13 cellular contexts compared by ENCODE assay signal in the genomic region with DNA sequence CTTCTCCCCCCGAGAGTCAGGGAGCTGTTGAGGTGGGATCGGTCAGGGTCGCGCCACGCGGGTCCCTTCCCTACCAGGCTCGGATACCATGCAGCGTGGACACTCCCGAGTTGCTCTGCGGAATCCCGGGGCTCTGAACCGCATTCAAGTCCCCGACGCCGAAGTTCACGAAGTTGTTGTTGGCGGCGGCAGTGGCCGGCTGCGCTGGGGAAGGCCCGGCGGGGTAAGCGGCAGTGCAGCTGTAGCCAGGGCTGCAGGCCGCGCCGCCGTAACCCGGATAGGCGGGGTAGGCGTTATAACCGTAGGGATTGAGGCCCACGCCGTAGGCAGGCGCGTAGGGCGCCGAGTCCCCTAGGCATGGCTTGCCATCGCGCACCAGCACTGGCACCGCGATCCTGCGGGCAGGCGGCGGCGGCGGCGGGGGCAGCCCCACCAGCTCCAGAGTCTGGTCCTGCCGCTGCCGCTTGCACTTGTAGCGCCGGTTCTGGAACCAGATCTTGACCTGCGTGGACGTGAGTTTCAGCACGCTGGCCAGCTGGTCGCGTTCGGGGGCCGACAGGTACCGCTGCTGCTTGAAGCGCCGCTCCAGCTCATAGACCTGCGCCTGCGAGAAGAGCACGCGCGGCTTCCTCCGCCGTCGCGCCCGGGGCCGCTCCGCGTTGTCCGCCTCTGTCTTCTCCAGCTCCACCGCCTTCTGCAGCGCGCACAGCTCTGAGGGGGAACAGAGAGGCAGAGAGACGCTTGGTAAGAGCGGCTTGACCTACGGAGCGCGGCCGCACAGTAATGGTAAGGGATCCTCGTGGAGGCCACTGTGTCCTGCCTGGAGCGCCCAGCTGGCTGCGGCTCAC. TPM values are rescaled to one million over a fixed set of nuclear protein-coding genes. Genes with fewer than 3 reads are reported as not detected.
DNase-seq lines count a peak whose midpoint lies in the region; ATAC-seq, FAIRE-seq and TF ChIP-seq lines count a peak whose summit lies in the region.
"Had no signal": no experiment of that assay in that cellular context is flagged by ENCODE, and none has a peak within 500 bp of the region (broad histone marks: within the 10 kb centered on the region; RNA-seq: fewer than 3 reads in every experiment).

No MANE protein-coding gene starts in this region.

- no peaks in the 10 kb centered on the region for H3K36me3 Mint-ChIP-seq in brain
- peaks cover 3% of the 10 kb centered on the region for H3K36me3 Mint-ChIP-seq in type B pancreatic cell
- no peaks in the 10 kb centered on the region for H3K36me3 Mint-ChIP-seq in natural killer cell
- H3K36me3 Mint-ChIP-seq: CD4-positive, CD25-positive, alpha-beta regulatory T cell had no signal

- H3K27ac Mint-ChIP-seq in brain, result no peak overlapping the region
- no peak overlapping the region for H3K27ac Mint-ChIP-seq in type B pancreatic cell
- no peak overlapping the region for H3K27ac Mint-ChIP-seq in natural killer cell
- H3K27ac Mint-ChIP-seq: CD4-positive, CD25-positive, alpha-beta regulatory T cell had no signal

- no peak for TF ChIP-seq POLR2A in H54 (IDR thresholded peaks at IDR 0.05; ENCODE audit: low read depth, low read length)

- peak overlapping the region; percentile 28 to 80 (median 72) for H3K4me3 Mint-ChIP-seq in brain
- H3K4me3 Mint-ChIP-seq in type B pancreatic cell, result peak overlapping the region; percentile 83
- H3K4me3 Mint-ChIP-seq in natural killer cell, result no peak overlapping the region

- peak overlapping the region; percentile 91 for H3K27ac ChIP-seq in left ventricle myocardium inferior (replicated peaks)
- H3K27ac ChIP-seq: RWPE1 had no signal

- peak overlapping the region; percentile 76 for H3K4me3 ChIP-seq in left ventricle myocardium inferior

- peaks cover 42% of the 10 kb centered on the region for H3K4me1 Mint-ChIP-seq in brain
- peaks cover 41% of the 10 kb centered on the region for H3K4me1 Mint-ChIP-seq in type B pancreatic cell (ENCODE audit: unreplicated experiment)
- H3K4me1 Mint-ChIP-seq in natural killer cell, result peaks cover 12 to 25% of the 10 kb centered on the region in 2 donors

- no peaks in the 10 kb centered on the region for H3K9me3 ChIP-seq in left ventricle myocardium inferior (replicated peaks)

- TF ChIP-seq CTCF in left ventricle myocardium inferior (IDR thresholded peaks at IDR 0.05; ENCODE audit: borderline replicate concordance) (no peak), brain (conservative IDR thresholded peaks at IDR 0.05) (no peak), type B pancreatic cell (conservative IDR thresholded peaks at IDR 0.05) (no peak), natural killer cell (IDR thresholded peaks at IDR 0.05) (no peak)

- intact Hi-C loops in left ventricle myocardium inferior (cut with micrococcal nuclease) (no loop called here), Right ventricle myocardium superior (cut with DNase I) (loop anchor here (10.0 kb wide), 1 partner anchor 68 kb away; no protein-coding TSS in a partner anchor), natural killer cell (cut with micrococcal nuclease) (no loop called here)

- peaks cover 100% of the 10 kb centered on the region for H3K27me3 Mint-ChIP-seq in brain
- peaks cover 98% of the 10 kb centered on the region for H3K27me3 Mint-ChIP-seq in type B pancreatic cell
- H3K27me3 Mint-ChIP-seq in natural killer cell (ENCODE audit: low read depth in 2 of 2), result peaks cover 82 to 83% of the 10 kb centered on the region in 2 donors

- H3K9me3 Mint-ChIP-seq in brain (no peaks in the 10 kb centered on the region), type B pancreatic cell (no peaks in the 10 kb centered on the region), natural killer cell (no peaks in the 10 kb centered on the region)

- DNase-seq in left ventricle myocardium inferior (no peak), Right ventricle myocardium superior (no peak), mesenteric fat pad (ENCODE audit: low spot score) (peak; percentile 87), type B pancreatic cell (ENCODE audit: extremely low spot score, unreplicated experiment) (no peak), H54 (ENCODE audit: insufficient read length, low spot score) (no peak), NCI-H1092 treated with DMSO at 0.1 percent for 48 hours (lab: John Stamatoyannopoulos, UW) (no peak), natural killer cell (no peak)
- DNase-seq: cerebellar nuclear complex, hippocampal formation had no signal

- FAIRE-seq in H54 (lab: Jason Lieb, UNC), result no peak
- FAIRE-seq: GM12892 had no signal

- H3K4me1 ChIP-seq in left ventricle myocardium inferior, result peaks cover 66% of the 10 kb centered on the region

- H3K36me3 ChIP-seq in left ventricle myocardium inferior, result peaks cover 16% of the 10 kb centered on the region

- H3K27me3 ChIP-seq in left ventricle myocardium inferior (ENCODE audit: low read depth), result peaks cover 100% of the 10 kb centered on the region

- ATAC-seq in Right ventricle myocardium superior (ENCODE audit: poor library complexity), result no peak
- ATAC-seq in natural killer cell, result no peak

RNA-seq across cellular contexts. Expression of gene NKX2-5, which starts 2.3 kb away (rescaled TPM):
- total RNA-seq in left ventricle myocardium inferior (248 TPM), Right ventricle myocardium superior (260 TPM), mesenteric fat pad (not detected), type B pancreatic cell (ENCODE audit: low replicate concordance) (1.00 and 3.2 TPM in 2 replicates), natural killer cell (not detected)
- not detected for polyA plus RNA-seq in brain (ENCODE audit: insufficient read depth, low read depth, low replicate concordance)
- total RNA-seq: CD4-positive, CD25-positive, alpha-beta regulatory T cell had no signal
- polyA plus RNA-seq: CD4-positive, CD25-positive, alpha-beta regulatory T cell had no signal

Comparison
In these comparisons a context has a peak if more than half of its experiments do, and no peak if none do; other contexts are left out.
1. RNA of gene NKX2-5, which starts 2.3 kb away (total RNA-seq): 260 TPM in Right ventricle myocardium superior (single experiment) and 248 TPM in left ventricle myocardium inferior (single experiment); 1.00 to 3.2 TPM in type B pancreatic cell, not detected in mesenteric fat pad (single experiment) and not detected in natural killer cell; every median in the first group is over 10 times any median in the second.